Comparison of ENCODE assay signal across 14 cellular contexts in genomic region chr12:89453121-89453520, GRCh38.
DNase-seq lines count a peak whose midpoint lies in the region; ATAC-seq, FAIRE-seq and TF ChIP-seq lines count a peak whose summit lies in the region.
"Had no signal": no experiment of that assay in that cellular context is flagged by ENCODE, and none has a peak within 500 bp of the region (broad histone marks: within the 10 kb centered on the region; RNA-seq: fewer than 3 reads in every experiment).

No MANE protein-coding gene starts in this region.

- in situ Hi-C loops in GM13977 (cut with MboI; ENCODE audit: low pct_unique_long_range_greater_than_20kb, low sequenced_read_pairs, unreplicated experiment), result no loop called here

- H3K36me3 ChIP-seq in adrenal gland (replicated peaks in 1 of 2) (no peaks in the 10 kb centered on the region), pancreas (no peaks in the 10 kb centered on the region)

- 68 to 80% (median 75%) methylated on average over 4 of the region's 4 CpGs for WGBS in adrenal gland, 4 donors
- 69 to 72% methylated on average over 4 of the region's 4 CpGs for WGBS in pancreas, 2 donors

- H3K27ac ChIP-seq in adrenal gland (peak overlapping the region in 3 of 5 donors; percentile 10 to 72 (median 14)), pancreas (no peak overlapping the region)

- H3K27me3 ChIP-seq in adrenal gland, result no peaks in the 10 kb centered on the region
- H3K27me3 ChIP-seq in pancreas, result no peaks in the 10 kb centered on the region

- ATAC-seq in left ventricle myocardium superior (peak; percentile 42), pancreas (no peak), GM19452 (IDR thresholded peaks at IDR 0.05; ENCODE audit: unreplicated experiment) (no peak)

- peak; percentile 73 for FAIRE-seq in pancreas (lab: Jason Lieb, UNC)
- FAIRE-seq: D721Med had no signal

- H3K4me3 ChIP-seq in adrenal gland, result no peak overlapping the region
- no peak overlapping the region for H3K4me3 ChIP-seq in pancreas

- no peak for TF ChIP-seq POLR2A in adrenal gland (IDR thresholded peaks at IDR 0.05)

- no peak for TF ChIP-seq CTCF in adrenal gland (IDR thresholded peaks at IDR 0.05)
- no peak for TF ChIP-seq CTCF in pancreas (IDR thresholded peaks at IDR 0.05)
- TF ChIP-seq CTCF in GM13977 (IDR thresholded peaks at IDR 0.05; ENCODE audit: extremely low read depth, insufficient read depth, missing control alignments), result no peak

- DNase-seq in A172 (ENCODE audit: low spot score) (peak; percentile 33), adrenal gland (no peak), left ventricle myocardium superior (no peak), pancreas (no peak), GM13977 (ENCODE audit: low spot score) (no peak), DMS153 treated with DMSO at 0.1 percent for 48 hours (lab: John Stamatoyannopoulos, UW; ENCODE audit: unreplicated experiment) (no peak), dedifferentiated amniotic fluid mesenchymal stem cell (ENCODE audit: extremely low spot score) (no peak)
- DNase-seq: 8988T; activated B cell treated with CpG ODN at 0.5 μM for 24 hours; activated T-cell treated with anti-CD3 and anti-CD28 coated beads, Interleukin-2, amount 50 U/mL, for 24 hours; NCI-H510A treated with DMSO at 0.1 percent for 48 hours; SIG-M5 had no signal

- intact Hi-C loops in adrenal gland (cut with DNase I), result loop anchor here in 1 of 2 donors (10.0 kb wide), 1 partner anchor 88 kb away; no protein-coding TSS in a partner anchor
- intact Hi-C loops in left ventricle myocardium superior (cut with micrococcal nuclease), result loop anchor here (10.0 kb wide), 1 partner anchor 98 kb away; the partner anchor contains the start of gene DUSP6
- intact Hi-C loops in pancreas (cut with DNase I), result loop anchor here in 1 of 3 donors (10.0 kb wide), 1 partner anchor 98 kb away; the partner anchor contains the start of gene DUSP6

- H3K9me3 ChIP-seq in adrenal gland (replicated peaks in 1 of 3) (no peaks in the 10 kb centered on the region), pancreas (no peaks in the 10 kb centered on the region)

- H3K4me1 ChIP-seq in adrenal gland (replicated peaks in 1 of 2), result peaks cover 0 to 38% of the 10 kb centered on the region in 2 donors
- H3K4me1 ChIP-seq in pancreas, result no peaks in the 10 kb centered on the region

Comparison
In these comparisons a context has a peak if more than half of its experiments do, and no peak if none do; other contexts are left out.
1. H3K27ac ChIP-seq: peak in adrenal gland (3 of 5); none in pancreas (0 of 4).